17 cellular contexts compared by ENCODE assay signal in the genomic region with DNA sequence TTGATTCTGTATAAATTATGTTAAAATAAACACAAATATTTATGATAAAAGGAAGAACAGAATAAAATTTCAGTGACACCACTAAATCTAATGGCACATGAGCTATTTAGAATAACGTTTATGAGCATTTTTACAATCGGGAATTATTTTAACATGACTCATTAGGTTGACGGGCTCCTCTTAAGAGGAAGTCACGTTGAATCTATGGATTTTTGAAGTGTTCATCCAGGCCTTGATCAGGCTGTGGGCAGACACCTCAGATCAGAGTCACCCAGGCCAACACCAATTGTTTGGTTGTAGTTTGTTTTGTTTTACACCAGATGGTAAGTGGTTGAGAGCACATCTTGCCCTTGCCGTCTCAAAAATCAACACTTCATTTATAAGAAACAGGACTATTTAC.
A peak's percentile ranks its signal among the peaks of the same experiment; 100 is the strongest.
DNase-seq lines count a peak whose midpoint lies in the region; ATAC-seq and TF ChIP-seq lines count a peak whose summit lies in the region.
"Had no signal": no experiment of that assay in that cellular context is flagged by ENCODE, and none has a peak within 500 bp of the region (broad histone marks: within the 10 kb centered on the region; RNA-seq: fewer than 3 reads in every experiment).

No MANE protein-coding gene starts in this region.

- H3K27ac ChIP-seq in brain microvascular endothelial cell = no peak overlapping the region
- H3K27ac ChIP-seq: left lung, upper lobe of right lung had no signal

- DNase-seq in Daoy (ENCODE audit: low read depth) (peak; percentile 32), LoVo (ENCODE audit: low spot score) (peak; percentile 87), brain microvascular endothelial cell (peak; percentile 41), lung microvascular endothelial cell (ENCODE audit: low read depth in 2 of 2) (peak; percentile 17 to 76), NCI-H2171 (lab: John Stamatoyannopoulos, UW) (no peak), DMS79 treated with DMSO at 0.1 percent for 48 hours (lab: John Stamatoyannopoulos, UW) (no peak), omental fat pad (ENCODE audit: low spot score) (no peak)
- DNase-seq in activated T-cell treated with anti-CD3 and anti-CD28 coated beads, Interleukin-2, amount 50 U/mL, for 4 hours = no peak
- DNase-seq: activated gamma-delta T cell, anterior cingulate cortex, cortex of kidney, left lung, NCI-H2029 treated with DMSO at 0.1 percent for 48 hours, T-helper 1 cell, upper lobe of right lung had no signal

- in situ Hi-C loops in brain microvascular endothelial cell (cut with HindIII; ENCODE audit: low pct_ligation_motif_present, low sequenced_read_pairs) = no loop called here

- no peaks in the 10 kb centered on the region for H3K27me3 ChIP-seq in brain microvascular endothelial cell (replicated peaks)
- H3K27me3 ChIP-seq: left lung, upper lobe of right lung had no signal

- H3K4me3 ChIP-seq in brain microvascular endothelial cell (ENCODE audit: low read depth, low read length) = no peak overlapping the region
- H3K4me3 ChIP-seq: left lung, upper lobe of right lung had no signal

- no peak overlapping the region for H3K4me3 Mint-ChIP-seq in activated T-cell treated with anti-CD3 and anti-CD28 coated beads, Interleukin-2, amount 50 U/mL, for 4 hours
- H3K4me3 Mint-ChIP-seq: stimulated activated naive CD8-positive, alpha-beta T cell treated with anti-CD3 and anti-CD28 coated beads, Interleukin-15, Interleukin-2, amounts not matched to agents 100 ng/mL and 50 ng/mL, for 24 hours had no signal

- TF ChIP-seq CTCF in brain microvascular endothelial cell (IDR thresholded peaks at IDR 0.05; ENCODE audit: low read depth, low read length, missing control alignments) (no peak), omental fat pad (IDR thresholded peaks at IDR 0.05) (no peak)

- no peaks in the 10 kb centered on the region for H3K36me3 ChIP-seq in brain microvascular endothelial cell (replicated peaks)
- H3K36me3 ChIP-seq: left lung, upper lobe of right lung had no signal

- ATAC-seq in activated T-cell treated with anti-CD3 and anti-CD28 coated beads, Interleukin-2, amount 50 U/mL, for 4 hours = no peak
- no peak for ATAC-seq in omental fat pad (ENCODE audit: low FRiP score)
- ATAC-seq: esophagus mucosa, left lung, upper lobe of right lung had no signal

- no peaks in the 10 kb centered on the region for H3K27me3 Mint-ChIP-seq in activated T-cell treated with anti-CD3 and anti-CD28 coated beads, Interleukin-2, amount 50 U/mL, for 4 hours (ENCODE audit: low read depth)
- H3K27me3 Mint-ChIP-seq: stimulated activated naive CD8-positive, alpha-beta T cell treated with anti-CD3 and anti-CD28 coated beads, Interleukin-15, Interleukin-2, amounts not matched to agents 100 ng/mL and 50 ng/mL, for 24 hours had no signal

- peaks cover 1% of the 10 kb centered on the region for H3K4me1 Mint-ChIP-seq in activated T-cell treated with anti-CD3 and anti-CD28 coated beads, Interleukin-2, amount 50 U/mL, for 4 hours (ENCODE audit: low read depth)

- peaks cover 6% of the 10 kb centered on the region for H3K9me3 Mint-ChIP-seq in activated T-cell treated with anti-CD3 and anti-CD28 coated beads, Interleukin-2, amount 50 U/mL, for 4 hours

- peaks cover 3% of the 10 kb centered on the region for H3K36me3 Mint-ChIP-seq in activated T-cell treated with anti-CD3 and anti-CD28 coated beads, Interleukin-2, amount 50 U/mL, for 4 hours (ENCODE audit: insufficient read depth)

Comparison
In these comparisons a context has a peak if more than half of its experiments do, and no peak if none do; other contexts are left out.
1. DNase-seq: peak in Daoy (single experiment), LoVo (single experiment), brain microvascular endothelial cell (single experiment) and lung microvascular endothelial cell (2 of 2); none in activated T-cell treated with anti-CD3 and anti-CD28 coated beads, Interleukin-2, amount 50 U/mL, for 4 hours (single experiment), NCI-H2171 (single experiment), DMS79 treated with DMSO at 0.1 percent for 48 hours (single experiment) and omental fat pad (single experiment).